Comparison of ENCODE assay signal across 21 cellular contexts in genomic region chr10:76315240-76315639, GRCh38.
DNase-seq lines count a peak whose midpoint lies in the region; ATAC-seq, FAIRE-seq and TF ChIP-seq lines count a peak whose summit lies in the region.
"Had no signal": no experiment of that assay in that cellular context is flagged by ENCODE, and none has a peak within 500 bp of the region (broad histone marks: within the 10 kb centered on the region; RNA-seq: fewer than 3 reads in every experiment).

No MANE protein-coding gene starts in this region.

- peaks cover 10% of the 10 kb centered on the region for H3K36me3 Mint-ChIP-seq in HFFc6 (ENCODE audit: low read depth)
- no peaks in the 10 kb centered on the region for H3K36me3 Mint-ChIP-seq in activated CD8-positive, alpha-beta T cell treated with anti-CD3 and anti-CD28 coated beads for 36 hours (ENCODE audit: low read depth)

- no peak overlapping the region for H2AK5ac ChIP-seq in H1 (ENCODE audit: low read depth, low read length)

- no peak overlapping the region for H3K18ac ChIP-seq in H1 (ENCODE audit: extremely low read depth, low read length)

- H2BK120ac ChIP-seq in H1 (replicated peaks; ENCODE audit: low read depth, low read length): no peak overlapping the region

- peaks cover 16% of the 10 kb centered on the region for H3K9me3 Mint-ChIP-seq in HFFc6
- H3K9me3 Mint-ChIP-seq in activated CD8-positive, alpha-beta T cell treated with anti-CD3 and anti-CD28 coated beads for 36 hours: no peaks in the 10 kb centered on the region

- no peaks in the 10 kb centered on the region for H3K79me2 ChIP-seq in H1 (ENCODE audit: control insufficient read depth in 1 of 2, insufficient read depth in 2 of 2, low read length in 2 of 2)
- H3K79me2 ChIP-seq in osteoblast (ENCODE audit: insufficient read depth, low read length): no peaks in the 10 kb centered on the region

- H3K23ac ChIP-seq in H1 (ENCODE audit: insufficient read length): no peak overlapping the region

- TF ChIP-seq CTCF in 22Rv1 (IDR thresholded peaks at IDR 0.05) (0 out of 2 replicates have a peak, but pooled peaks have one; percentile 21), GM10266 (IDR thresholded peaks at IDR 0.05; ENCODE audit: control insufficient read depth, insufficient read depth, low read depth, missing control alignments) (peak; percentile 3), HFFc6 (IDR thresholded peaks at IDR 0.05) (peak; percentile 39; the same call in 1 of the 2 replicates), H1 (IDR thresholded peaks at IDR 0.05; ENCODE audit: control extremely low read depth in 1 of 3, insufficient read depth in 1 of 3, low read depth in 1 of 3, low read length in 3 of 3) (peak; percentile 30 to 46 (median 45); a peak in 3 of 4 replicates), osteoblast (IDR thresholded peaks at IDR 0.05; ENCODE audit: extremely low read depth, low read depth, low read length) (no peak)
- TF ChIP-seq CTCF in activated CD8-positive, alpha-beta T cell treated with anti-CD3 and anti-CD28 coated beads for 36 hours (IDR thresholded peaks at IDR 0.05): no peak

- H4K8ac ChIP-seq in H1 (ENCODE audit: extremely low read depth, insufficient read depth, low read length): no peak overlapping the region; the same call in 1 of the 2 replicates

- H3K9ac ChIP-seq in H1 (replicated peaks in 1 of 4; ENCODE audit: extremely low read depth in 1 of 4, low read depth in 3 of 4, low read length in 3 of 4): no peak overlapping the region

- no peak overlapping the region for H3K27ac ChIP-seq in 22Rv1
- H3K27ac ChIP-seq in H1 (ENCODE audit: low read depth, low read length): no peak overlapping the region
- H3K27ac ChIP-seq in osteoblast (ENCODE audit: low read depth, low read length): no peak overlapping the region
- H3K27ac ChIP-seq: Peyer's patch had no signal

- H3K36me3 ChIP-seq in H1 (ENCODE audit: control insufficient read depth in 2 of 4, insufficient read depth in 4 of 4, low read length in 3 of 4) (no peaks in the 10 kb centered on the region), osteoblast (ENCODE audit: insufficient read depth, low read length) (no peaks in the 10 kb centered on the region)
- H3K36me3 ChIP-seq: Peyer's patch had no signal

- no peak for TF ChIP-seq EP300 in H1 (IDR thresholded peaks at IDR 0.05; ENCODE audit: borderline replicate concordance in 1 of 2, low read depth in 2 of 2, low read length in 2 of 2)

- peaks cover 2% of the 10 kb centered on the region; the same call in 1 of the 2 replicates for H3K27me3 Mint-ChIP-seq in HFFc6 (ENCODE audit: insufficient read depth)
- no peaks in the 10 kb centered on the region for H3K27me3 Mint-ChIP-seq in activated CD8-positive, alpha-beta T cell treated with anti-CD3 and anti-CD28 coated beads for 36 hours

- intact Hi-C loops in activated CD8-positive, alpha-beta T cell treated with anti-CD3 and anti-CD28 coated beads for 36 hours (cut with micrococcal nuclease): no loop called here

- no peak overlapping the region for H3K14ac ChIP-seq in H1 (ENCODE audit: insufficient read length)

- H2BK12ac ChIP-seq in H1 (ENCODE audit: low read depth, low read length): no peak overlapping the region

- H4K91ac ChIP-seq in H1 (replicated peaks; ENCODE audit: insufficient read length, low read length): no peak overlapping the region

- H3K27ac Mint-ChIP-seq in HFFc6: no peak overlapping the region
- H3K27ac Mint-ChIP-seq in activated CD8-positive, alpha-beta T cell treated with anti-CD3 and anti-CD28 coated beads for 36 hours: no peak overlapping the region

- peak; percentile 20 to 46 for TF ChIP-seq RAD21 in H1 (IDR thresholded peaks at IDR 0.05 in 1 of 2, conservative IDR thresholded peaks at IDR 0.05 in 1 of 2; ENCODE audit: low read depth in 2 of 2, low read length in 2 of 2)

- DNase-seq in GM10266 (ENCODE audit: extremely low spot score) (no peak), HFFc6 (no peak), H1 (ENCODE audit: low read depth in 1 of 2, low spot score in 2 of 2) (peak in 1 of 2 experiments; percentile 60), UCSD-AML1 (lab: John Stamatoyannopoulos, UW; ENCODE audit: unreplicated experiment) (no peak), osteoblast (ENCODE audit: insufficient read length, low spot score, missing footprints) (no peak)
- no peak for DNase-seq in activated CD8-positive, alpha-beta T cell treated with anti-CD3 and anti-CD28 coated beads for 36 hours
- DNase-seq: C1 segment of cervical spinal cord, EL, KBM-7, NCI-H1048, NCI-H1436 treated with DMSO at 0.1 percent for 48 hours, NCI-H2081, NCI-H510A, NCI-H82, Peyer's patch, SHP77 had no signal

- H3K4ac ChIP-seq in H1 (replicated peaks; ENCODE audit: insufficient read length, low read depth, low read length): no peak overlapping the region

- no peak overlapping the region for H4K5ac ChIP-seq in H1 (ENCODE audit: insufficient read length, low read depth, low read length)

- FAIRE-seq in H1 (lab: Jason Lieb, UNC): no peak
- FAIRE-seq: GM12892, H54 had no signal

- H3K4me1 Mint-ChIP-seq in HFFc6 (ENCODE audit: low read depth): peaks cover 24% of the 10 kb centered on the region
- H3K4me1 Mint-ChIP-seq in activated CD8-positive, alpha-beta T cell treated with anti-CD3 and anti-CD28 coated beads for 36 hours (ENCODE audit: low read depth): no peaks in the 10 kb centered on the region

- H4K20me1 ChIP-seq in H1 (replicated peaks in 1 of 2; ENCODE audit: control insufficient read depth in 1 of 2, insufficient read depth in 2 of 2, low read length in 2 of 2): no peaks in the 10 kb centered on the region
- H4K20me1 ChIP-seq in osteoblast (ENCODE audit: insufficient read depth, low read length): no peaks in the 10 kb centered on the region

- H3K4me3 Mint-ChIP-seq in HFFc6: no peak overlapping the region
- H3K4me3 Mint-ChIP-seq in activated CD8-positive, alpha-beta T cell treated with anti-CD3 and anti-CD28 coated beads for 36 hours: no peak overlapping the region

- no peak overlapping the region for H2BK15ac ChIP-seq in H1 (ENCODE audit: low read length)

- H3K23me2 ChIP-seq in H1 (ENCODE audit: low read depth, low read length): no peaks in the 10 kb centered on the region

- 86% methylated on average over 14 of the region's 14 CpGs; no CpG with 5 or more reads in 1 of the 2 experiments for WGBS in H1 (ENCODE audit: extremely low coverage in 1 of 2, insufficient coverage in 1 of 2, insufficient read length in 1 of 2, insufficient replicate concordance in 2 of 2, low coverage in 1 of 2, low lambda C conversion rate in 2 of 2, missing lambda C conversion rate in 1 of 2), 2 experiments

- H3K4me1 ChIP-seq in H1 (replicated peaks in 1 of 4; ENCODE audit: control insufficient read depth in 3 of 4, insufficient read depth in 4 of 4, low read length in 3 of 4) (peaks cover 0 to 2% (median 0%) of the 10 kb centered on the region in 4 experiments; a peak in 2 of 7 replicates), osteoblast (ENCODE audit: insufficient read depth, low read length) (peaks cover 7% of the 10 kb centered on the region)
- H3K4me1 ChIP-seq: Peyer's patch had no signal

- H2BK20ac ChIP-seq in H1 (ENCODE audit: low read length): no peak overlapping the region

- POLR2A ChIA-PET in H1 (lab: Charles Lee; ENCODE audit: partially characterized antibody): no interaction called here
- POLR2A ChIA-PET in activated CD8-positive, alpha-beta T cell treated with anti-CD3 and anti-CD28 coated beads for 36 hours (lab: Charles Lee): no interaction called here

- H3K9me3 ChIP-seq in H1 (ENCODE audit: insufficient read depth in 2 of 2, low read depth in 1 of 2, low read length in 1 of 2): peaks cover 0 to 3% of the 10 kb centered on the region in 2 experiments; a peak in 1 of 4 replicates
- H3K9me3 ChIP-seq in osteoblast (ENCODE audit: low read depth, low read length): peaks cover 3% of the 10 kb centered on the region
- H3K9me3 ChIP-seq: Peyer's patch had no signal

- H3K27me3 ChIP-seq in H1 (replicated peaks in 1 of 4; ENCODE audit: control insufficient read depth in 3 of 4, extremely low read depth in 1 of 4, insufficient read depth in 3 of 4, low read length in 3 of 4): no peaks in the 10 kb centered on the region
- no peaks in the 10 kb centered on the region for H3K27me3 ChIP-seq in osteoblast (ENCODE audit: insufficient read depth, low read length)
- H3K27me3 ChIP-seq: Peyer's patch had no signal

- no peak overlapping the region for H3K56ac ChIP-seq in H1 (replicated peaks; ENCODE audit: insufficient read length, low read depth, low read length)

- H2AFZ ChIP-seq in H1 (ENCODE audit: low read length): no peak overlapping the region
- no peak overlapping the region for H2AFZ ChIP-seq in osteoblast (ENCODE audit: low read length)

- no peak overlapping the region for H2BK5ac ChIP-seq in H1 (ENCODE audit: low read depth, low read length)

- H3K4me2 ChIP-seq in H1 (ENCODE audit: insufficient read depth in 1 of 2, low read depth in 2 of 2, low read length in 2 of 2): no peak overlapping the region
- no peak overlapping the region for H3K4me2 ChIP-seq in osteoblast (ENCODE audit: insufficient read depth, low read length)

- H3K4me3 ChIP-seq in H1 (ENCODE audit: extremely low read depth in 1 of 4, insufficient read depth in 2 of 4, low read depth in 3 of 4, low read length in 4 of 4) (no peak overlapping the region), osteoblast (ENCODE audit: insufficient read depth, low read length) (no peak overlapping the region)
- H3K4me3 ChIP-seq: Peyer's patch had no signal

- CTCF ChIA-PET in H1 (lab: Charles Lee; ENCODE audit: partially characterized antibody): interaction anchor here (0.6 to 2.8 kb wide), 14 partner anchors 9 to 983 kb away, joined by 3 to 12 read pairs (median 3); no protein-coding TSS in a partner anchor
- CTCF ChIA-PET in activated CD8-positive, alpha-beta T cell treated with anti-CD3 and anti-CD28 coated beads for 36 hours (lab: Charles Lee): no interaction called here

- TF ChIP-seq POLR2A in H1 (IDR thresholded peaks at IDR 0.05; ENCODE audit: control extremely low read depth in 1 of 2, low read depth in 2 of 2, low read length in 2 of 2): no peak

- no peak for ATAC-seq in activated CD8-positive, alpha-beta T cell treated with anti-CD3 and anti-CD28 coated beads for 36 hours
- ATAC-seq in GM18520 (IDR thresholded peaks at IDR 0.05; ENCODE audit: unreplicated experiment): no peak
- ATAC-seq: SK-N-SH treated with all-trans-retinoic acid at 6 μM for 48 hours had no signal

- H3K79me1 ChIP-seq in H1 (ENCODE audit: low read depth, low read length): no peaks in the 10 kb centered on the region

TF ChIP-seq in H1, 55 proteins besides CTCF, POLR2A, EP300 and RAD21 (continues in another document):
- TF ChIP-seq ZNF274 (IDR thresholded peaks at IDR 0.05; ENCODE audit: borderline replicate concordance, extremely low read depth, low read length) (no peak), KDM5A (IDR thresholded peaks at IDR 0.05; ENCODE audit: low read length) (no peak), ASH2L (IDR thresholded peaks at IDR 0.05; ENCODE audit: low read length) (no peak), RNF2 (IDR thresholded peaks at IDR 0.05; ENCODE audit: borderline replicate concordance, low read depth, low read length, missing control alignments, poor library complexity, severe bottlenecking) (no peak), BCL11A (IDR thresholded peaks at IDR 0.05; ENCODE audit: low read depth in 2 of 2, low read length in 2 of 2) (no peak), KDM4A (IDR thresholded peaks at IDR 0.05; ENCODE audit: low read depth, low read length, severe bottlenecking) (no peak), CBX8 (IDR thresholded peaks at IDR 0.05; ENCODE audit: borderline replicate concordance, low read depth, low read length) (no peak)

Comparison
In these comparisons a context has a peak if more than half of its experiments do, and no peak if none do; other contexts are left out.
1. CTCF ChIP-seq: peak in 22Rv1 (single experiment), GM10266 (single experiment), HFFc6 (single experiment) and H1 (3 of 3); none in activated CD8-positive, alpha-beta T cell treated with anti-CD3 and anti-CD28 coated beads for 36 hours (single experiment) and osteoblast (single experiment).